1 cellular context compared by ENCODE assay signal in the genomic region with DNA sequence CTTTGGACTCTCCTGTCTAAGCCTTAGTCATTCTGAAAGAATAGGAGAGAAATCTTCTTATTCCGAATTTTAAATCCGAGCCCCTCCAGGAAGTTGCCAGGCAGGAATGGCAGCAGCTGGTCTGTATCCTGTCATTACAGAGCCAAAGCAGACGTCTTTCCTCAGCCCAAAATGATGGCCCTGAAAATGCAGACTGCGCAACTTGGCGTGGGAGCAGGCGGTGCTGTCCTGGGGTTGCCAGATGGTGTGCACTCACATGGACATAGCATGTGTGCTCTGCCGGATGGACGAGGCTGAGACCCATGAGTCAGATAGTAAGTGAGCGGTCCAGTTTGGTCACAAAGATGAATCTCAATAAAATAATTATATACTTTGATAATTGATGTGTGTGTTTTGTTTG.
TF ChIP-seq lines count a peak whose summit lies in the region.

No MANE protein-coding gene starts in this region.

TF ChIP-seq in IMR-90, 13 proteins besides CTCF, POLR2A, EP300 and RAD21 (continued from another document):
- TF ChIP-seq MAZ (IDR thresholded peaks at IDR 0.05; ENCODE audit: borderline replicate concordance, low read depth, low read length) (no peak), RCOR1 (IDR thresholded peaks at IDR 0.05; ENCODE audit: insufficient replicate concordance, low read length) (no peak), USF2 (IDR thresholded peaks at IDR 0.05; ENCODE audit: low read depth, low read length) (no peak), SMC3 (IDR thresholded peaks at IDR 0.05; ENCODE audit: low read depth, low read length) (no peak)
